In the genomic region with DNA sequence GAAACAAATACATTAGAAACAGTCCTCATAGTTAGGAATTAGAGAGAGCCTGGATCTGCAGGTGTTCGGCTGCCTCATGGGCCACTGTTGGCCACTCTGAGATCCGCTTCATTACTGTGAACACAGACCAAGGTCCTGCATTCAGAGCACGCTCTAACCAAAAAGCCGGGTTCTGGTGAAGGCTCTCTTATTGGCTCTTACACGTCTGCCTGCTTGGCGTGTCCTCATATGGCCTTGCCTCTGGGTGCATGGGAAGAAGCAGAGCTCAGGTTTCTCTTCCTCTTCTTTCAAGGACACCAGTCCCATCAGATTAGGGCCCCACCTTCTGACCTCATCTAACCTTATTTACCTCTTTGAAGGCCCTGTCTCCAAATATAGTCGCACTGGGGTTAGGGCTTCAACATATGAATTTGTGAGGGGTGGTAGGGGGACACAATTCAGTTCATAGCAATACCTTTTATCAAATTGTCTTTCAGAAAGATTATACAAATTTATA, we compare ENCODE assay signal across 1 cellular context.
A peak's percentile ranks its signal among the peaks of the same experiment; 100 is the strongest.
TF ChIP-seq lines count a peak whose summit lies in the region.

No MANE protein-coding gene starts in this region.

TF ChIP-seq in HepG2, 621 proteins besides CTCF, POLR2A, EP300 and RAD21 (continued from another document and continues in another):
- TF ChIP-seq, protein P1, sequence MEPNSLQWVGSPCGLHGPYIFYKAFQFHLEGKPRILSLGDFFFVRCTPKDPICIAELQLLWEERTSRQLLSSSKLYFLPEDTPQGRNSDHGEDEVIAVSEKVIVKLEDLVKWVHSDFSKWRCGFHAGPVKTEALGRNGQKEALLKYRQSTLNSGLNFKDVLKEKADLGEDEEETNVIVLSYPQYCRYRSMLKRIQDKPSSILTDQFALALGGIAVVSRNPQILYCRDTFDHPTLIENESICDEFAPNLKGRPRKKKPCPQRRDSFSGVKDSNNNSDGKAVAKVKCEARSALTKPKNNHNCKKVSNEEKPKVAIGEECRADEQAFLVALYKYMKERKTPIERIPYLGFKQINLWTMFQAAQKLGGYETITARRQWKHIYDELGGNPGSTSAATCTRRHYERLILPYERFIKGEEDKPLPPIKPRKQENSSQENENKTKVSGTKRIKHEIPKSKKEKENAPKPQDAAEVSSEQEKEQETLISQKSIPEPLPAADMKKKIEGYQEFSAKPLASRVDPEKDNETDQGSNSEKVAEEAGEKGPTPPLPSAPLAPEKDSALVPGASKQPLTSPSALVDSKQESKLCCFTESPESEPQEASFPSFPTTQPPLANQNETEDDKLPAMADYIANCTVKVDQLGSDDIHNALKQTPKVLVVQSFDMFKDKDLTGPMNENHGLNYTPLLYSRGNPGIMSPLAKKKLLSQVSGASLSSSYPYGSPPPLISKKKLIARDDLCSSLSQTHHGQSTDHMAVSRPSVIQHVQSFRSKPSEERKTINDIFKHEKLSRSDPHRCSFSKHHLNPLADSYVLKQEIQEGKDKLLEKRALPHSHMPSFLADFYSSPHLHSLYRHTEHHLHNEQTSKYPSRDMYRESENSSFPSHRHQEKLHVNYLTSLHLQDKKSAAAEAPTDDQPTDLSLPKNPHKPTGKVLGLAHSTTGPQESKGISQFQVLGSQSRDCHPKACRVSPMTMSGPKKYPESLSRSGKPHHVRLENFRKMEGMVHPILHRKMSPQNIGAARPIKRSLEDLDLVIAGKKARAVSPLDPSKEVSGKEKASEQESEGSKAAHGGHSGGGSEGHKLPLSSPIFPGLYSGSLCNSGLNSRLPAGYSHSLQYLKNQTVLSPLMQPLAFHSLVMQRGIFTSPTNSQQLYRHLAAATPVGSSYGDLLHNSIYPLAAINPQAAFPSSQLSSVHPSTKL (CRISPR knock-in tag; IDR thresholded peaks at IDR 0.05): peak; percentile 70
- TF ChIP-seq CREM (IDR thresholded peaks at IDR 0.05) (no peak), CREM (CRISPR knock-in tag; IDR thresholded peaks at IDR 0.05) (no peak), SAP130 (CRISPR knock-in tag; IDR thresholded peaks at IDR 0.05; ENCODE audit: low read depth) (peak; percentile 51; the same call in 1 of the 2 replicates), GZF1 (CRISPR knock-in tag; IDR thresholded peaks at IDR 0.05) (no peak), TBL1XR1 (IDR thresholded peaks at IDR 0.05; ENCODE audit: borderline replicate concordance, low read length, partially characterized antibody) (no peak), MBD4 (IDR thresholded peaks at IDR 0.05; ENCODE audit: borderline replicate concordance, low read length) (no peak), STAG1 (CRISPR knock-in tag; IDR thresholded peaks at IDR 0.05) (no peak), ZFYVE20 (CRISPR knock-in tag; IDR thresholded peaks at IDR 0.05; ENCODE audit: borderline replicate concordance, low read depth) (no peak), SRF (IDR thresholded peaks at IDR 0.05; ENCODE audit: low read depth, low read length) (peak; percentile 54; the same call in 1 of the 2 replicates), RNF2 (conservative IDR thresholded peaks at IDR 0.05; ENCODE audit: low read depth) (no peak), TGIF2 (CRISPR knock-in tag; IDR thresholded peaks at IDR 0.05) (no peak), NFE2 (CRISPR knock-in tag; IDR thresholded peaks at IDR 0.05) (no peak), MATR3 (CRISPR knock-in tag; IDR thresholded peaks at IDR 0.05) (no peak), MYC (CRISPR knock-in tag; IDR thresholded peaks at IDR 0.05; ENCODE audit: borderline replicate concordance) (no peak), PHF21A (CRISPR knock-in tag; IDR thresholded peaks at IDR 0.05) (0 out of 2 replicates have a peak, but pooled peaks have one; percentile 47), ZMYM4 (CRISPR knock-in tag; IDR thresholded peaks at IDR 0.05) (peak; percentile 58; the same call in 1 of the 2 replicates), JUNB (CRISPR knock-in tag; IDR thresholded peaks at IDR 0.05; ENCODE audit: borderline replicate concordance) (no peak), ZFP1 (CRISPR knock-in tag; IDR thresholded peaks at IDR 0.05) (no peak), GPN1 (CRISPR knock-in tag; IDR thresholded peaks at IDR 0.05; ENCODE audit: borderline replicate concordance) (no peak), ZC3H13 (CRISPR knock-in tag; IDR thresholded peaks at IDR 0.05) (no peak), ZNF331 (CRISPR knock-in tag; IDR thresholded peaks at IDR 0.05) (0 out of 2 replicates have a peak, but pooled peaks have one; percentile 37), HMG20B (CRISPR knock-in tag; conservative IDR thresholded peaks at IDR 0.05) (no peak), RFX3 (CRISPR knock-in tag; IDR thresholded peaks at IDR 0.05) (no peak), SOX6 (IDR thresholded peaks at IDR 0.05) (no peak), SOX6 (CRISPR knock-in tag; IDR thresholded peaks at IDR 0.05) (peak; percentile 42; the same call in 1 of the 2 replicates), SAFB2 (CRISPR knock-in tag; IDR thresholded peaks at IDR 0.05; ENCODE audit: borderline replicate concordance, low read depth) (no peak), ZNF773 (CRISPR knock-in tag; IDR thresholded peaks at IDR 0.05; ENCODE audit: borderline replicate concordance) (no peak), PPARG (CRISPR knock-in tag; conservative IDR thresholded peaks at IDR 0.05) (peak; percentile 30; the same call in 1 of the 2 replicates), ZNF232 (CRISPR knock-in tag; IDR thresholded peaks at IDR 0.05; ENCODE audit: borderline replicate concordance) (no peak; the same call in 1 of the 2 replicates), IKZF4 (CRISPR knock-in tag; IDR thresholded peaks at IDR 0.05; ENCODE audit: borderline replicate concordance, low read depth, not compliant biosample characterization) (no peak), ATAD3A (CRISPR knock-in tag; IDR thresholded peaks at IDR 0.05) (no peak), ZZZ3 (CRISPR knock-in tag; IDR thresholded peaks at IDR 0.05; ENCODE audit: borderline replicate concordance) (no peak), ETV5 (CRISPR knock-in tag; IDR thresholded peaks at IDR 0.05; ENCODE audit: borderline replicate concordance) (peak; percentile 18; the same call in 1 of the 2 replicates), MZF1 (CRISPR knock-in tag; IDR thresholded peaks at IDR 0.05; ENCODE audit: borderline replicate concordance) (no peak), REXO4 (CRISPR knock-in tag; IDR thresholded peaks at IDR 0.05; ENCODE audit: borderline replicate concordance) (no peak), ZNF629 (CRISPR knock-in tag; conservative IDR thresholded peaks at IDR 0.05) (no peak)
- TF ChIP-seq, protein P2, sequence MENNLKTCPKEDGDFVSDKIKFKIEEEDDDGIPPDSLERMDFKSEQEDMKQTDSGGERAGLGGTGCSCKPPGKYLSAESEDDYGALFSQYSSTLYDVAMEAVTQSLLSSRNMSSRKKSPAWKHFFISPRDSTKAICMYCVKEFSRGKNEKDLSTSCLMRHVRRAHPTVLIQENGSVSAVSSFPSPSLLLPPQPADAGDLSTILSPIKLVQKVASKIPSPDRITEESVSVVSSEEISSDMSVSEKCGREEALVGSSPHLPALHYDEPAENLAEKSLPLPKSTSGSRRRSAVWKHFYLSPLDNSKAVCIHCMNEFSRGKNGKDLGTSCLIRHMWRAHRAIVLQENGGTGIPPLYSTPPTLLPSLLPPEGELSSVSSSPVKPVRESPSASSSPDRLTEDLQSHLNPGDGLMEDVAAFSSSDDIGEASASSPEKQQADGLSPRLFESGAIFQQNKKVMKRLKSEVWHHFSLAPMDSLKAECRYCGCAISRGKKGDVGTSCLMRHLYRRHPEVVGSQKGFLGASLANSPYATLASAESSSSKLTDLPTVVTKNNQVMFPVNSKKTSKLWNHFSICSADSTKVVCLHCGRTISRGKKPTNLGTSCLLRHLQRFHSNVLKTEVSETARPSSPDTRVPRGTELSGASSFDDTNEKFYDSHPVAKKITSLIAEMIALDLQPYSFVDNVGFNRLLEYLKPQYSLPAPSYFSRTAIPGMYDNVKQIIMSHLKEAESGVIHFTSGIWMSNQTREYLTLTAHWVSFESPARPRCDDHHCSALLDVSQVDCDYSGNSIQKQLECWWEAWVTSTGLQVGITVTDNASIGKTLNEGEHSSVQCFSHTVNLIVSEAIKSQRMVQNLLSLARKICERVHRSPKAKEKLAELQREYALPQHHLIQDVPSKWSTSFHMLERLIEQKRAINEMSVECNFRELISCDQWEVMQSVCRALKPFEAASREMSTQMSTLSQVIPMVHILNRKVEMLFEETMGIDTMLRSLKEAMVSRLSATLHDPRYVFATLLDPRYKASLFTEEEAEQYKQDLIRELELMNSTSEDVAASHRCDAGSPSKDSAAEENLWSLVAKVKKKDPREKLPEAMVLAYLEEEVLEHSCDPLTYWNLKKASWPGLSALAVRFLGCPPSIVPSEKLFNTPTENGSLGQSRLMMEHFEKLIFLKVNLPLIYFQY (CRISPR knock-in tag; IDR thresholded peaks at IDR 0.05; ENCODE audit: borderline replicate concordance): no peak
- TF ChIP-seq, protein P3, sequence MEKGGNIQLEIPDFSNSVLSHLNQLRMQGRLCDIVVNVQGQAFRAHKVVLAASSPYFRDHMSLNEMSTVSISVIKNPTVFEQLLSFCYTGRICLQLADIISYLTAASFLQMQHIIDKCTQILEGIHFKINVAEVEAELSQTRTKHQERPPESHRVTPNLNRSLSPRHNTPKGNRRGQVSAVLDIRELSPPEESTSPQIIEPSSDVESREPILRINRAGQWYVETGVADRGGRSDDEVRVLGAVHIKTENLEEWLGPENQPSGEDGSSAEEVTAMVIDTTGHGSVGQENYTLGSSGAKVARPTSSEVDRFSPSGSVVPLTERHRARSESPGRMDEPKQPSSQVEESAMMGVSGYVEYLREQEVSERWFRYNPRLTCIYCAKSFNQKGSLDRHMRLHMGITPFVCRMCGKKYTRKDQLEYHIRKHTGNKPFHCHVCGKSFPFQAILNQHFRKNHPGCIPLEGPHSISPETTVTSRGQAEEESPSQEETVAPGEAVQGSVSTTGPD (CRISPR knock-in tag; IDR thresholded peaks at IDR 0.05): peak; percentile 78; the same call in 1 of the 2 replicates
- TF ChIP-seq, protein P4, sequence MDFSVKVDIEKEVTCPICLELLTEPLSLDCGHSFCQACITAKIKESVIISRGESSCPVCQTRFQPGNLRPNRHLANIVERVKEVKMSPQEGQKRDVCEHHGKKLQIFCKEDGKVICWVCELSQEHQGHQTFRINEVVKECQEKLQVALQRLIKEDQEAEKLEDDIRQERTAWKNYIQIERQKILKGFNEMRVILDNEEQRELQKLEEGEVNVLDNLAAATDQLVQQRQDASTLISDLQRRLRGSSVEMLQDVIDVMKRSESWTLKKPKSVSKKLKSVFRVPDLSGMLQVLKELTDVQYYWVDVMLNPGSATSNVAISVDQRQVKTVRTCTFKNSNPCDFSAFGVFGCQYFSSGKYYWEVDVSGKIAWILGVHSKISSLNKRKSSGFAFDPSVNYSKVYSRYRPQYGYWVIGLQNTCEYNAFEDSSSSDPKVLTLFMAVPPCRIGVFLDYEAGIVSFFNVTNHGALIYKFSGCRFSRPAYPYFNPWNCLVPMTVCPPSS (IDR thresholded peaks at IDR 0.05): no peak
- TF ChIP-seq, protein P5, sequence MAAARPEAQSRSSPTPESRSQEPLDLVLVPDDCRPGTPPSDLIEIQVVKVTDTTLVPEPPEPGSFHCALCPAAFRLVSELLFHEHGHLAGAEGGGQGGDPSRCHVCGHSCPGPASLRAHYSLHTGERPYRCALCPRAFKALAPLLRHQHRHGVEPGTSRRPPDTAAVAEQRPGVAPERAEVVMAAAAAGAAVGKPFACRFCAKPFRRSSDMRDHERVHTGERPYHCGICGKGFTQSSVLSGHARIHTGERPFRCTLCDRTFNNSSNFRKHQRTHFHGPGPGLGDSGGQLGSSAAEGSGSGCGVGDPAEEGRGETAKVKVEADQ (CRISPR knock-in tag; IDR thresholded peaks at IDR 0.05; ENCODE audit: borderline replicate concordance): no peak
- TF ChIP-seq, protein P6, sequence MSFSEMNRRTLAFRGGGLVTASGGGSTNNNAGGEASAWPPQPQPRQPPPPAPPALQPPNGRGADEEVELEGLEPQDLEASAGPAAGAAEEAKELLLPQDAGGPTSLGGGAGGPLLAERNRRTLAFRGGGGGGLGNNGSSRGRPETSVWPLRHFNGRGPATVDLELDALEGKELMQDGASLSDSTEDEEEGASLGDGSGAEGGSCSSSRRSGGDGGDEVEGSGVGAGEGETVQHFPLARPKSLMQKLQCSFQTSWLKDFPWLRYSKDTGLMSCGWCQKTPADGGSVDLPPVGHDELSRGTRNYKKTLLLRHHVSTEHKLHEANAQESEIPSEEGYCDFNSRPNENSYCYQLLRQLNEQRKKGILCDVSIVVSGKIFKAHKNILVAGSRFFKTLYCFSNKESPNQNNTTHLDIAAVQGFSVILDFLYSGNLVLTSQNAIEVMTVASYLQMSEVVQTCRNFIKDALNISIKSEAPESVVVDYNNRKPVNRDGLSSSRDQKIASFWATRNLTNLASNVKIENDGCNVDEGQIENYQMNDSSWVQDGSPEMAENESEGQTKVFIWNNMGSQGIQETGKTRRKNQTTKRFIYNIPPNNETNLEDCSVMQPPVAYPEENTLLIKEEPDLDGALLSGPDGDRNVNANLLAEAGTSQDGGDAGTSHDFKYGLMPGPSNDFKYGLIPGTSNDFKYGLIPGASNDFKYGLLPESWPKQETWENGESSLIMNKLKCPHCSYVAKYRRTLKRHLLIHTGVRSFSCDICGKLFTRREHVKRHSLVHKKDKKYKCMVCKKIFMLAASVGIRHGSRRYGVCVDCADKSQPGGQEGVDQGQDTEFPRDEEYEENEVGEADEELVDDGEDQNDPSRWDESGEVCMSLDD (CRISPR knock-in tag; IDR thresholded peaks at IDR 0.05; ENCODE audit: borderline replicate concordance): no peak
- TF ChIP-seq, protein P7, sequence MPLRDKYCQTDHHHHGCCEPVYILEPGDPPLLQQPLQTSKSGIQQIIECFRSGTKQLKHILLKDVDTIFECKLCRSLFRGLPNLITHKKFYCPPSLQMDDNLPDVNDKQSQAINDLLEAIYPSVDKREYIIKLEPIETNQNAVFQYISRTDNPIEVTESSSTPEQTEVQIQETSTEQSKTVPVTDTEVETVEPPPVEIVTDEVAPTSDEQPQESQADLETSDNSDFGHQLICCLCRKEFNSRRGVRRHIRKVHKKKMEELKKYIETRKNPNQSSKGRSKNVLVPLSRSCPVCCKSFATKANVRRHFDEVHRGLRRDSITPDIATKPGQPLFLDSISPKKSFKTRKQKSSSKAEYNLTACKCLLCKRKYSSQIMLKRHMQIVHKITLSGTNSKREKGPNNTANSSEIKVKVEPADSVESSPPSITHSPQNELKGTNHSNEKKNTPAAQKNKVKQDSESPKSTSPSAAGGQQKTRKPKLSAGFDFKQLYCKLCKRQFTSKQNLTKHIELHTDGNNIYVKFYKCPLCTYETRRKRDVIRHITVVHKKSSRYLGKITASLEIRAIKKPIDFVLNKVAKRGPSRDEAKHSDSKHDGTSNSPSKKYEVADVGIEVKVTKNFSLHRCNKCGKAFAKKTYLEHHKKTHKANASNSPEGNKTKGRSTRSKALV (CRISPR knock-in tag; IDR thresholded peaks at IDR 0.05): no peak
- TF ChIP-seq, protein P8, sequence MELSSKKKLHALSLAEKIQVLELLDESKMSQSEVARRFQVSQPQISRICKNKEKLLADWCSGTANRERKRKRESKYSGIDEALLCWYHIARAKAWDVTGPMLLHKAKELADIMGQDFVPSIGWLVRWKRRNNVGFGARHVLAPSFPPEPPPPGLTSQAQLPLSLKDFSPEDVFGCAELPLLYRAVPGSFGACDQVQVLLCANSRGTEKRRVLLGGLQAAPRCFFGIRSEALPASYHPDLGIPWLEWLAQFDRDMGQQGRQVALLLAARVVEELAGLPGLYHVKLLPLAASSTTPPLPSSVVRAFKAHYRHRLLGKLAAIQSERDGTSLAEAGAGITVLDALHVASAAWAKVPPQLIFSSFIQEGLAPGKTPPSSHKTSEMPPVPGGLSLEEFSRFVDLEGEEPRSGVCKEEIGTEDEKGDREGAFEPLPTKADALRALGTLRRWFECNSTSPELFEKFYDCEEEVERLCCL (CRISPR knock-in tag; IDR thresholded peaks at IDR 0.05; ENCODE audit: borderline replicate concordance): no peak
